Comparison of ENCODE assay signal across 1 cellular context in the genomic region with DNA sequence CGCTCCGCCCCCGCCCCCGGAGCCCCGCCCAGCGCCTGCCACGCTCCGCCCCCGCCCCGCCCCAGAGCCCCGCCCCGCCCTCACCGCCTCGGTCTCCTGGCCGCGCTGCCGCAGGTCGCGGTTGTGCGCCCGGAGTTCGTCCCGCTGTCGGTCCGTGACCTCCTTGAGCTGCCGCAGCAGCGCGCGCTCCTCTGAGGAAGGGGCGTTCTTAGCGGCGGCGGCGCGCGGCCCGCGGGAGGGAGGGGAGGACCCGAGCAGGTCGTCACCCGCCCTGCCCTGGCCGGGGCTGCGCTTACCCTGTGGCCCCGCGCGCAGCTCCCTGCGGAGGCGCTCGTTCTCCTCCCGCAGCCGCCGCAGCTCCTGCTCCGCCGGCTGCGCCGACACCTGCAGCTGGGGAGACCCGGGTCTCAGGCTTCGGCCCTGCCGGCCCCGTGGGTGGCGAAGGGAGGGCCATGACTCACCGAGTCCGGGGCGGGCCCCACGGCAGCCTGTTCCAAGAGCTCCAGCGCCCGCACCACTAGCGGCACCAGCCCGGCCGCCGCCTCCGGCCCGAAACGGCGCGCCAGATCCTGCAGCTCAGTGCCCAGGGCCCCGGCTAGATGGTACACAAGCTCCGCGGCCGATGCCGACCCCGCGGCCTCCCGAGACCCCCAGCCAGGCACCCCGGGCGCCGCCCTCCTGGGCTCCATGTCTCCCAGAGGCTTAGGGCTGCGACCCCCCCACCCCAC.
TF ChIP-seq lines count a peak whose summit lies in the region.

No MANE protein-coding gene starts in this region.

TF ChIP-seq in GM12878, 131 proteins besides CTCF, POLR2A, EP300 and RAD21:
- peak; percentile 7; the same call in 1 of the 2 replicates for TF ChIP-seq IKZF1 (conservative IDR thresholded peaks at IDR 0.05)
- no peak for TF ChIP-seq NR2C2 (IDR thresholded peaks at IDR 0.05; ENCODE audit: borderline replicate concordance, control insufficient read depth, insufficient read length, low read depth)
- TF ChIP-seq NKRF (conservative IDR thresholded peaks at IDR 0.05), result peak; percentile 55
- peak in 1 of 2 experiments; percentile 51; a peak in 1 of 3 replicates for TF ChIP-seq EGR1 (IDR thresholded peaks at IDR 0.05; ENCODE audit: borderline replicate concordance in 1 of 2, low read depth in 2 of 2, low read length in 2 of 2)
- TF ChIP-seq SMARCA5 (IDR thresholded peaks at IDR 0.05), result peak; percentile 11; the same call in 1 of the 2 replicates
- 0 out of 2 replicates have a peak, but pooled peaks have one; percentile 9 for TF ChIP-seq TBL1XR1 (IDR thresholded peaks at IDR 0.05; ENCODE audit: low read depth, low read length)
- 0 out of 2 replicates have a peak, but pooled peaks have one; percentile 40 for TF ChIP-seq STAT1 (conservative IDR thresholded peaks at IDR 0.05)
- TF ChIP-seq CBX3 (IDR thresholded peaks at IDR 0.05; ENCODE audit: borderline replicate concordance, low read depth), result no peak
- TF ChIP-seq GATAD2B (conservative IDR thresholded peaks at IDR 0.05; ENCODE audit: low read depth), result no peak; the same call in 1 of the 2 replicates
- TF ChIP-seq EZH2 (IDR thresholded peaks at IDR 0.05; ENCODE audit: borderline replicate concordance, control insufficient read depth, low read depth, low read length), result no peak
- TF ChIP-seq, protein P1, sequence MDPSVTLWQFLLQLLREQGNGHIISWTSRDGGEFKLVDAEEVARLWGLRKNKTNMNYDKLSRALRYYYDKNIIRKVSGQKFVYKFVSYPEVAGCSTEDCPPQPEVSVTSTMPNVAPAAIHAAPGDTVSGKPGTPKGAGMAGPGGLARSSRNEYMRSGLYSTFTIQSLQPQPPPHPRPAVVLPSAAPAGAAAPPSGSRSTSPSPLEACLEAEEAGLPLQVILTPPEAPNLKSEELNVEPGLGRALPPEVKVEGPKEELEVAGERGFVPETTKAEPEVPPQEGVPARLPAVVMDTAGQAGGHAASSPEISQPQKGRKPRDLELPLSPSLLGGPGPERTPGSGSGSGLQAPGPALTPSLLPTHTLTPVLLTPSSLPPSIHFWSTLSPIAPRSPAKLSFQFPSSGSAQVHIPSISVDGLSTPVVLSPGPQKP (IDR thresholded peaks at IDR 0.05; ENCODE audit: low read depth, low read length), result no peak
- TF ChIP-seq ZNF274 (IDR thresholded peaks at IDR 0.05; ENCODE audit: insufficient read depth, insufficient read length), result no peak
- TF ChIP-seq ZNF217 (IDR thresholded peaks at IDR 0.05), result no peak; the same call in 1 of the 2 replicates
- 0 out of 2 replicates have a peak, but pooled peaks have one; percentile 33 for TF ChIP-seq MXI1 (IDR thresholded peaks at IDR 0.05; ENCODE audit: low read depth, low read length)
- peak; percentile 50; the same call in 1 of the 2 replicates for TF ChIP-seq YY1 (IDR thresholded peaks at IDR 0.05; ENCODE audit: low read depth, low read length)
- TF ChIP-seq, protein P2, sequence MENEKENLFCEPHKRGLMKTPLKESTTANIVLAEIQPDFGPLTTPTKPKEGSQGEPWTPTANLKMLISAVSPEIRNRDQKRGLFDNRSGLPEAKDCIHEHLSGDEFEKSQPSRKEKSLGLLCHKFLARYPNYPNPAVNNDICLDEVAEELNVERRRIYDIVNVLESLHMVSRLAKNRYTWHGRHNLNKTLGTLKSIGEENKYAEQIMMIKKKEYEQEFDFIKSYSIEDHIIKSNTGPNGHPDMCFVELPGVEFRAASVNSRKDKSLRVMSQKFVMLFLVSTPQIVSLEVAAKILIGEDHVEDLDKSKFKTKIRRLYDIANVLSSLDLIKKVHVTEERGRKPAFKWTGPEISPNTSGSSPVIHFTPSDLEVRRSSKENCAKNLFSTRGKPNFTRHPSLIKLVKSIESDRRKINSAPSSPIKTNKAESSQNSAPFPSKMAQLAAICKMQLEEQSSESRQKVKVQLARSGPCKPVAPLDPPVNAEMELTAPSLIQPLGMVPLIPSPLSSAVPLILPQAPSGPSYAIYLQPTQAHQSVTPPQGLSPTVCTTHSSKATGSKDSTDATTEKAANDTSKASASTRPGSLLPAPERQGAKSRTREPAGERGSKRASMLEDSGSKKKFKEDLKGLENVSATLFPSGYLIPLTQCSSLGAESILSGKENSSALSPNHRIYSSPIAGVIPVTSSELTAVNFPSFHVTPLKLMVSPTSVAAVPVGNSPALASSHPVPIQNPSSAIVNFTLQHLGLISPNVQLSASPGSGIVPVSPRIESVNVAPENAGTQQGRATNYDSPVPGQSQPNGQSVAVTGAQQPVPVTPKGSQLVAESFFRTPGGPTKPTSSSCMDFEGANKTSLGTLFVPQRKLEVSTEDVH (IDR thresholded peaks at IDR 0.05; ENCODE audit: low read depth, partially characterized antibody), result no peak
- peak; percentile 39; the same call in 1 of the 2 replicates for TF ChIP-seq NR2F1 (conservative IDR thresholded peaks at IDR 0.05)
- TF ChIP-seq RB1 (IDR thresholded peaks at IDR 0.05; ENCODE audit: borderline replicate concordance), result peak; percentile 65; the same call in 1 of the 2 replicates
- TF ChIP-seq ZNF207 (IDR thresholded peaks at IDR 0.05; ENCODE audit: borderline replicate concordance), result peak; percentile 78; the same call in 1 of the 2 replicates
- TF ChIP-seq, protein P3, sequence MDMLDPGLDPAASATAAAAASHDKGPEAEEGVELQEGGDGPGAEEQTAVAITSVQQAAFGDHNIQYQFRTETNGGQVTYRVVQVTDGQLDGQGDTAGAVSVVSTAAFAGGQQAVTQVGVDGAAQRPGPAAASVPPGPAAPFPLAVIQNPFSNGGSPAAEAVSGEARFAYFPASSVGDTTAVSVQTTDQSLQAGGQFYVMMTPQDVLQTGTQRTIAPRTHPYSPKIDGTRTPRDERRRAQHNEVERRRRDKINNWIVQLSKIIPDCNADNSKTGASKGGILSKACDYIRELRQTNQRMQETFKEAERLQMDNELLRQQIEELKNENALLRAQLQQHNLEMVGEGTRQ (IDR thresholded peaks at IDR 0.05; ENCODE audit: borderline replicate concordance, low read depth, low read length), result no peak
- TF ChIP-seq TCF3 (IDR thresholded peaks at IDR 0.05; ENCODE audit: borderline replicate concordance, insufficient read depth, low read depth, low read length), result no peak
- TF ChIP-seq CUX1 (IDR thresholded peaks at IDR 0.05; ENCODE audit: insufficient replicate concordance, low read depth, low read length), result no peak
- peak in 1 of 2 experiments; percentile 33; a peak in 2 of 4 replicates for TF ChIP-seq BHLHE40 (IDR thresholded peaks at IDR 0.05; ENCODE audit: borderline replicate concordance in 1 of 2, low read depth in 2 of 2, low read length in 1 of 2)
- 0 out of 2 replicates have a peak, but pooled peaks have one; percentile 13 for TF ChIP-seq RUNX3 (IDR thresholded peaks at IDR 0.05; ENCODE audit: low read length)
- peak; percentile 26 for TF ChIP-seq TCF12 (IDR thresholded peaks at IDR 0.05; ENCODE audit: low read depth, low read length)
- TF ChIP-seq, protein P4, sequence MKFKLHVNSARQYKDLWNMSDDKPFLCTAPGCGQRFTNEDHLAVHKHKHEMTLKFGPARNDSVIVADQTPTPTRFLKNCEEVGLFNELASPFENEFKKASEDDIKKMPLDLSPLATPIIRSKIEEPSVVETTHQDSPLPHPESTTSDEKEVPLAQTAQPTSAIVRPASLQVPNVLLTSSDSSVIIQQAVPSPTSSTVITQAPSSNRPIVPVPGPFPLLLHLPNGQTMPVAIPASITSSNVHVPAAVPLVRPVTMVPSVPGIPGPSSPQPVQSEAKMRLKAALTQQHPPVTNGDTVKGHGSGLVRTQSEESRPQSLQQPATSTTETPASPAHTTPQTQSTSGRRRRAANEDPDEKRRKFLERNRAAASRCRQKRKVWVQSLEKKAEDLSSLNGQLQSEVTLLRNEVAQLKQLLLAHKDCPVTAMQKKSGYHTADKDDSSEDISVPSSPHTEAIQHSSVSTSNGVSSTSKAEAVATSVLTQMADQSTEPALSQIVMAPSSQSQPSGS (IDR thresholded peaks at IDR 0.05; ENCODE audit: low read length), result no peak
- peak; percentile 76 for TF ChIP-seq LARP7 (IDR thresholded peaks at IDR 0.05)
- no peak for TF ChIP-seq SREBF1 (IDR thresholded peaks at IDR 0.05; ENCODE audit: low read length)
- TF ChIP-seq ZNF687 (IDR thresholded peaks at IDR 0.05), result no peak
- TF ChIP-seq ZBED1 (IDR thresholded peaks at IDR 0.05; ENCODE audit: borderline replicate concordance), result 0 out of 2 replicates have a peak, but pooled peaks have one; percentile 26
- peak; percentile 57; the same call in 1 of the 2 replicates for TF ChIP-seq DPF2 (IDR thresholded peaks at IDR 0.05)
- TF ChIP-seq GABPA (IDR thresholded peaks at IDR 0.05; ENCODE audit: low read depth), result no peak
- no peak for TF ChIP-seq SUZ12 (IDR thresholded peaks at IDR 0.05; ENCODE audit: unreplicated experiment)
